9 cellular contexts compared by ENCODE assay signal in the genomic region with DNA sequence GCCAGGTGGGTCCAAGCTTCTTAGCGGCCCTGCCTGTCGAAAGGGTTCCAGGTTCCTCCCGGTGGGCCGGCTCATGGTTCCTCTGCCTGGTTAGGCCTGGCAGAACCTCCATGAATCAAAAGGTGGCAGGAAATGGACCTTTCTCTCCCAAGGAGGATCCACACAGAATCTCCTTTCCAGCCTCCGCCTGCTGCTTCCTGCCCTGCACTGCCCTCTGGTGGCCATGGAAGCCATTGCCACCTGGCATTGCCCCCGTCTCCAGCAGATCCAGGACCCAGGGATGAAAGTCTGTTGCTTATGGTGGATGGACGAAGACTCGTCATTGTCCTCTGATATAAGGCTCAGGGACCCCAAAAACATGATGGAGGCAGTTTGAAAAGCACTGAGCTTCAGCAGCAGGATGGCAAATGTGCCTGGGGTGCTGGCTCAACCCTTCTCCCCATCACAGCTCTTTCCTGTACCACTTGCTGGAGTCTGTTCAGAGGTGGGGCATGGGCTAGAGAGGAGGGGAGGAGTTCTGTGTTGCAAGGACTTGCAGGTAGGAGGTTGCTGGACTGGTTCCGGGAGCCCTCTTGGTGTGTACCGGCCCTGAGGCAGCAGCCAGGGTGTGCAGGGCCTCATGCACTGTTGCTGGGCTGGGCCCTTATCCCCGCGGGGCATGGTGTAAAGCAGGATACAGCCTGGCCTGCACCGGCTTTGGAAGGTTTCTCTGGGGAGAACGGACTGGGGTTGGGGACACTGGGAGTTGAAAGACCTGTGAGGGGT. TPM values are rescaled to one million over a fixed set of nuclear protein-coding genes. Genes with fewer than 3 reads are reported as not detected.
DNase-seq lines count a peak whose midpoint lies in the region; ATAC-seq and TF ChIP-seq lines count a peak whose summit lies in the region.
"Had no signal": no experiment of that assay in that cellular context is flagged by ENCODE, and none has a peak within 500 bp of the region (broad histone marks: within the 10 kb centered on the region; RNA-seq: fewer than 3 reads in every experiment).

No MANE protein-coding gene starts in this region.

- no peak for TF ChIP-seq POLR2A in right lobe of liver (IDR thresholded peaks at IDR 0.05)

- DNase-seq in GM03348 (ENCODE audit: low spot score) (peak; percentile 94), NCI-H345 treated with DMSO at 0.1 percent for 48 hours (lab: John Stamatoyannopoulos, UW; ENCODE audit: unreplicated experiment) (peak; percentile 40), chondrocyte (ENCODE audit: low spot score) (no peak), right lobe of liver (peak; percentile 73 to 80 (median 74))
- DNase-seq in activated CD4-positive, alpha-beta T cell treated with anti-CD3 and anti-CD28 coated beads, Interleukin-2, amount 10 ng/mL, durations not matched to agents 7 days and 5 days = peak; percentile 79
- peak; percentile 44 to 69 (median 65) for DNase-seq in stimulated activated CD4-positive, alpha-beta T cell treated with anti-CD3 and anti-CD28 coated beads, TNF-alpha, amount 100 ng/mL, for 48 hours (ENCODE audit: low read depth in 3 of 3)

- peaks cover 42% of the 10 kb centered on the region for H3K4me1 Mint-ChIP-seq in activated CD4-positive, alpha-beta T cell treated with anti-CD3 and anti-CD28 coated beads, Interleukin-2, amount 10 ng/mL, durations not matched to agents 7 days and 5 days
- peaks cover 5% of the 10 kb centered on the region for H3K4me1 Mint-ChIP-seq in chondrocyte (ENCODE audit: low read depth)

- H3K4me1 ChIP-seq in right lobe of liver = no peaks in the 10 kb centered on the region

- ATAC-seq in HG02938 (IDR thresholded peaks at IDR 0.05; ENCODE audit: unreplicated experiment) (peak; percentile 62), right lobe of liver (peak; percentile 89 to 97 (median 94)), HG03159 (IDR thresholded peaks at IDR 0.05; ENCODE audit: unreplicated experiment) (no peak)

- POLR2A ChIA-PET in activated CD4-positive, alpha-beta T cell treated with anti-CD3 and anti-CD28 coated beads, Interleukin-2, amount 10 ng/mL, durations not matched to agents 7 days and 5 days (lab: Charles Lee) = no interaction called here

- H3K36me3 Mint-ChIP-seq in activated CD4-positive, alpha-beta T cell treated with anti-CD3 and anti-CD28 coated beads, Interleukin-2, amount 10 ng/mL, durations not matched to agents 7 days and 5 days (ENCODE audit: low read depth) = peaks cover 5% of the 10 kb centered on the region
- H3K36me3 Mint-ChIP-seq in chondrocyte (ENCODE audit: low read depth) = no peaks in the 10 kb centered on the region

- CTCF ChIA-PET in activated CD4-positive, alpha-beta T cell treated with anti-CD3 and anti-CD28 coated beads, Interleukin-2, amount 10 ng/mL, durations not matched to agents 7 days and 5 days (lab: Charles Lee) = interaction anchor here (0.8 to 4.7 kb wide), 15 partner anchors 11 to 465 kb away, joined by 3 to 25 read pairs (median 4); partner anchors contain the start of gene CRHR2

- TF ChIP-seq CTCF in chondrocyte (IDR thresholded peaks at IDR 0.05) = peak; percentile 99
- peak in 3 of 4 donors; percentile 92 to 99 (median 99) for TF ChIP-seq CTCF in right lobe of liver (IDR thresholded peaks at IDR 0.05)

- no peak overlapping the region for H3K27ac ChIP-seq in right lobe of liver
- H3K27ac ChIP-seq: epithelial cell of prostate had no signal

- H3K36me3 ChIP-seq in right lobe of liver = no peaks in the 10 kb centered on the region

- H3K9me3 Mint-ChIP-seq in activated CD4-positive, alpha-beta T cell treated with anti-CD3 and anti-CD28 coated beads, Interleukin-2, amount 10 ng/mL, durations not matched to agents 7 days and 5 days = peaks cover 2% of the 10 kb centered on the region
- H3K9me3 Mint-ChIP-seq in chondrocyte (ENCODE audit: low read depth) = no peaks in the 10 kb centered on the region

- 33% methylated on average over 7 of the region's 14 CpGs for WGBS in right lobe of liver (ENCODE audit: insufficient coverage, low coverage, low lambda C conversion rate, missing lambda C conversion rate)

- no peaks in the 10 kb centered on the region for H3K27me3 ChIP-seq in right lobe of liver

- H3K27ac Mint-ChIP-seq in activated CD4-positive, alpha-beta T cell treated with anti-CD3 and anti-CD28 coated beads, Interleukin-2, amount 10 ng/mL, durations not matched to agents 7 days and 5 days = peak overlapping the region; percentile 19
- H3K27ac Mint-ChIP-seq in chondrocyte (ENCODE audit: unreplicated experiment) = no peak overlapping the region

- H3K4me3 Mint-ChIP-seq in activated CD4-positive, alpha-beta T cell treated with anti-CD3 and anti-CD28 coated beads, Interleukin-2, amount 10 ng/mL, durations not matched to agents 7 days and 5 days = no peak overlapping the region
- no peak overlapping the region for H3K4me3 Mint-ChIP-seq in chondrocyte (ENCODE audit: unreplicated experiment)

- H3K27me3 Mint-ChIP-seq in activated CD4-positive, alpha-beta T cell treated with anti-CD3 and anti-CD28 coated beads, Interleukin-2, amount 10 ng/mL, durations not matched to agents 7 days and 5 days = peaks cover 2% of the 10 kb centered on the region
- H3K27me3 Mint-ChIP-seq in chondrocyte (ENCODE audit: low read depth) = peaks cover 25% of the 10 kb centered on the region

- no peak overlapping the region for H3K4me3 ChIP-seq in right lobe of liver

- H3K9me3 ChIP-seq in right lobe of liver = no peaks in the 10 kb centered on the region

- intact Hi-C loops in right lobe of liver (cut with DNase I) = no loop called here

RNA-seq across cellular contexts. Expression of gene INMT, which starts 11.3 kb away (rescaled TPM):
- 1 to 10 TPM; 1.3 to 2.5 TPM for total RNA-seq in activated CD4-positive, alpha-beta T cell treated with anti-CD3 and anti-CD28 coated beads, Interleukin-2, amount 10 ng/mL, durations not matched to agents 7 days and 5 days
- total RNA-seq in chondrocyte (5.6 to 73.2 TPM (median 70.1 TPM) in 3 replicates), right lobe of liver (10 to 100 TPM; 14.7 to 58.9 (median 35.5) TPM)

RNA-seq across cellular contexts. Expression of gene MINDY4, which starts 30.6 kb away (rescaled TPM):
- 1 to 10 TPM; 1.3 to 1.8 TPM for total RNA-seq in activated CD4-positive, alpha-beta T cell treated with anti-CD3 and anti-CD28 coated beads, Interleukin-2, amount 10 ng/mL, durations not matched to agents 7 days and 5 days
- total RNA-seq in chondrocyte (5.3 to 6.3 TPM (median 5.8 TPM) in 3 replicates), right lobe of liver (1 to 10 TPM; 1.2 to 3.2 (median 2.3) TPM)

RNA-seq across cellular contexts. Expression of gene CRHR2, which starts 58.3 kb away (rescaled TPM):
- not detected for total RNA-seq in activated CD4-positive, alpha-beta T cell treated with anti-CD3 and anti-CD28 coated beads, Interleukin-2, amount 10 ng/mL, durations not matched to agents 7 days and 5 days
- total RNA-seq in chondrocyte (not detected in 3 replicates), right lobe of liver (not detected)
